Comparison of ENCODE assay signal across 2 cellular contexts in genomic region chr6:42890311-42891198, GRCh38.
TF ChIP-seq lines count a peak whose summit lies in the region.

No MANE protein-coding gene starts in this region.

TF ChIP-seq in HEK293, 187 proteins besides CTCF, POLR2A, EP300 and RAD21 (continued from another document and continues in another):
- TF ChIP-seq TSHZ1 (tag by site-specific recombination; IDR thresholded peaks at IDR 0.05; ENCODE audit: borderline replicate concordance) = no peak; the same call in 1 of the 2 replicates
- TF ChIP-seq ZNF155 (tag by site-specific recombination; IDR thresholded peaks at IDR 0.05) = no peak
- no peak; the same call in 1 of the 2 replicates for TF ChIP-seq FEZF1 (tag by site-specific recombination; IDR thresholded peaks at IDR 0.05)
- no peak for TF ChIP-seq ZNF37A (tag by site-specific recombination; IDR thresholded peaks at IDR 0.05)
- peak; percentile 80 for TF ChIP-seq BCL11B (tag by site-specific recombination; IDR thresholded peaks at IDR 0.05; ENCODE audit: low read depth)
- peak; percentile 25; the same call in 1 of the 2 replicates for TF ChIP-seq ZNF146 (tag by site-specific recombination; IDR thresholded peaks at IDR 0.05)
- TF ChIP-seq ZNF747 (tag by site-specific recombination; IDR thresholded peaks at IDR 0.05) = no peak
- TF ChIP-seq ZBTB6 (tag by site-specific recombination; IDR thresholded peaks at IDR 0.05) = peak; percentile 90
- no peak for TF ChIP-seq ZNF707 (tag by site-specific recombination; IDR thresholded peaks at IDR 0.05)
- peak; percentile 97 for TF ChIP-seq ZSCAN16 (tag by site-specific recombination; IDR thresholded peaks at IDR 0.05)
- TF ChIP-seq HOXC10 (CRISPR knock-in tag; IDR thresholded peaks at IDR 0.05) = peak; percentile 86; the same call in 1 of the 2 replicates
- TF ChIP-seq SETDB1 (IDR thresholded peaks at IDR 0.05; ENCODE audit: insufficient read length, low read length) = no peak
- TF ChIP-seq ZFP41 (tag by site-specific recombination; IDR thresholded peaks at IDR 0.05; ENCODE audit: borderline replicate concordance) = no peak
- TF ChIP-seq ZNF610 (tag by site-specific recombination; IDR thresholded peaks at IDR 0.05; ENCODE audit: borderline replicate concordance) = peak; percentile 91
- no peak for TF ChIP-seq PRDM2 (tag by site-specific recombination; IDR thresholded peaks at IDR 0.05; ENCODE audit: borderline replicate concordance)
- TF ChIP-seq ZBTB8A (tag by site-specific recombination; IDR thresholded peaks at IDR 0.05) = peak; percentile 75; the same call in 1 of the 2 replicates

TF ChIP-seq in SK-N-SH, 30 proteins besides CTCF, POLR2A, EP300 and RAD21 (continued from another document):
- peak; percentile 11; the same call in 1 of the 2 replicates for TF ChIP-seq RCOR1 (IDR thresholded peaks at IDR 0.05; ENCODE audit: low read length)
- no peak for TF ChIP-seq FOSL2 (IDR thresholded peaks at IDR 0.05; ENCODE audit: borderline replicate concordance, low read depth)
- TF ChIP-seq USF1 (IDR thresholded peaks at IDR 0.05; ENCODE audit: borderline replicate concordance, low read depth) = no peak
- TF ChIP-seq, protein P1, sequence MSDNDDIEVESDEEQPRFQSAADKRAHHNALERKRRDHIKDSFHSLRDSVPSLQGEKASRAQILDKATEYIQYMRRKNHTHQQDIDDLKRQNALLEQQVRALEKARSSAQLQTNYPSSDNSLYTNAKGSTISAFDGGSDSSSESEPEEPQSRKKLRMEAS (IDR thresholded peaks at IDR 0.05; ENCODE audit: low read depth) = peak; percentile 79
- TF ChIP-seq TAF1 (IDR thresholded peaks at IDR 0.05; ENCODE audit: borderline replicate concordance, low read depth, low read length) = peak; percentile 89
- no peak; the same call in 1 of the 2 replicates for TF ChIP-seq NFIC (IDR thresholded peaks at IDR 0.05; ENCODE audit: borderline replicate concordance)
- no peak for TF ChIP-seq FOXJ3 (CRISPR knock-in tag; IDR thresholded peaks at IDR 0.05)
- TF ChIP-seq CHD2 (IDR thresholded peaks at IDR 0.05; ENCODE audit: low read length, partially characterized antibody) = peak; percentile 79
- peak; percentile 58; the same call in 1 of the 2 replicates for TF ChIP-seq SIN3A (IDR thresholded peaks at IDR 0.05; ENCODE audit: borderline replicate concordance, low read depth, low read length)
- no peak for TF ChIP-seq RXRA (IDR thresholded peaks at IDR 0.05; ENCODE audit: borderline replicate concordance, low read depth)
- TF ChIP-seq PBX3 (IDR thresholded peaks at IDR 0.05) = peak; percentile 19; the same call in 1 of the 2 replicates
- no peak for TF ChIP-seq TEAD4 (IDR thresholded peaks at IDR 0.05; ENCODE audit: borderline replicate concordance, insufficient read depth)
- peak; percentile 78 for TF ChIP-seq ELF1 (IDR thresholded peaks at IDR 0.05)
- TF ChIP-seq MEF2A (IDR thresholded peaks at IDR 0.05; ENCODE audit: borderline replicate concordance, low read depth) = no peak
- TF ChIP-seq REST (IDR thresholded peaks at IDR 0.05; ENCODE audit: low read depth, low read length) = no peak; the same call in 1 of the 2 replicates
- TF ChIP-seq GABPA (IDR thresholded peaks at IDR 0.05; ENCODE audit: low read depth) = peak; percentile 78
- no peak for TF ChIP-seq FOXM1 (IDR thresholded peaks at IDR 0.05; ENCODE audit: low read depth)
- peak; percentile 87 for TF ChIP-seq MXI1 (IDR thresholded peaks at IDR 0.05; ENCODE audit: low read depth, low read length)
- TF ChIP-seq RFX5 (IDR thresholded peaks at IDR 0.05; ENCODE audit: low read length) = no peak
- no peak for TF ChIP-seq TCF12 (IDR thresholded peaks at IDR 0.05)
